ENCODE assay signal across 11 cellular contexts in genomic region chr12:104578453-104578852, GRCh38.
DNase-seq lines count a peak whose midpoint lies in the region; ATAC-seq and TF ChIP-seq lines count a peak whose summit lies in the region.
"Had no signal": no experiment of that assay in that cellular context is flagged by ENCODE, and none has a peak within 500 bp of the region (broad histone marks: within the 10 kb centered on the region; RNA-seq: fewer than 3 reads in every experiment).

No MANE protein-coding gene starts in this region.

- peaks cover 0 to 4% (median 4%) of the 10 kb centered on the region in 11 experiments; a peak in 9 of 22 replicates for H3K9me3 ChIP-seq in BLaER1 treated with 17β-estradiol and CSF1 and Interleukin-3, amounts not matched to agents 10 nM and 100 nM (replicated peaks in 1 of 11)
- no peaks in the 10 kb centered on the region for H3K9me3 ChIP-seq in tibial artery
- no peaks in the 10 kb centered on the region for H3K9me3 ChIP-seq in BE2C
- H3K9me3 ChIP-seq: prostate gland had no signal

- H3K27ac Mint-ChIP-seq in natural killer cell = peak overlapping the region; percentile 17 to 55

- H3K9ac ChIP-seq in BLaER1 treated with 17β-estradiol and CSF1 and Interleukin-3, amounts not matched to agents 10 nM and 100 nM = no peak overlapping the region

- H3K36me3 ChIP-seq in BLaER1 treated with 17β-estradiol and CSF1 and Interleukin-3, amounts not matched to agents 10 nM and 100 nM = peaks cover 0 to 20% (median 10%) of the 10 kb centered on the region in 11 experiments; a peak in 11 of 22 replicates
- H3K36me3 ChIP-seq in tibial artery = no peaks in the 10 kb centered on the region
- no peaks in the 10 kb centered on the region for H3K36me3 ChIP-seq in BE2C
- H3K36me3 ChIP-seq: cardiac muscle cell, prostate gland had no signal

- H3K4me3 Mint-ChIP-seq in natural killer cell = no peak overlapping the region

- no peaks in the 10 kb centered on the region for H3K9me3 Mint-ChIP-seq in natural killer cell

- H3K27me3 Mint-ChIP-seq in natural killer cell (ENCODE audit: low read depth in 2 of 2) = no peaks in the 10 kb centered on the region

- H3K4me1 Mint-ChIP-seq in natural killer cell = peaks cover 80 to 83% of the 10 kb centered on the region in 2 donors

- in situ Hi-C loops in astrocyte of the spinal cord (cut with HindIII; ENCODE audit: low sequenced_read_pairs) = no loop called here

- no peaks in the 10 kb centered on the region for H3K27me3 ChIP-seq in BLaER1 treated with 17β-estradiol and CSF1 and Interleukin-3, amounts not matched to agents 10 nM and 100 nM
- no peaks in the 10 kb centered on the region for H3K27me3 ChIP-seq in tibial artery
- no peaks in the 10 kb centered on the region for H3K27me3 ChIP-seq in BE2C
- H3K27me3 ChIP-seq: cardiac muscle cell had no signal

- peaks cover 85 to 88% (median 87%) of the 10 kb centered on the region in 10 experiments for H3K4me1 ChIP-seq in BLaER1 treated with 17β-estradiol and CSF1 and Interleukin-3, amounts not matched to agents 10 nM and 100 nM
- no peaks in the 10 kb centered on the region for H3K4me1 ChIP-seq in tibial artery
- H3K4me1 ChIP-seq in BE2C = peaks cover 32% of the 10 kb centered on the region
- H3K4me1 ChIP-seq: prostate gland had no signal

- peak overlapping the region; percentile 48 to 83 (median 69); a peak in 21 of 22 replicates for H3K4me2 ChIP-seq in BLaER1 treated with 17β-estradiol and CSF1 and Interleukin-3, amounts not matched to agents 10 nM and 100 nM

- CTCF ChIA-PET in RWPE1 (lab: Yijun Ruan, JAX) = no interaction called here

- POLR2A ChIA-PET in RWPE1 (lab: Yijun Ruan, JAX; ENCODE audit: low non-redundant PET) = no interaction called here

- no peak overlapping the region for H3K4me3 ChIP-seq in BLaER1 treated with 17β-estradiol and CSF1 and Interleukin-3, amounts not matched to agents 10 nM and 100 nM
- H3K4me3 ChIP-seq in astrocyte of the spinal cord (ENCODE audit: low read depth, low read length) (no peak overlapping the region), tibial artery (no peak overlapping the region), BE2C (ENCODE audit: low read depth, low read length) (no peak overlapping the region)
- H3K4me3 ChIP-seq: cardiac muscle cell, prostate gland had no signal

- intact Hi-C loops in natural killer cell (cut with micrococcal nuclease) (no loop called here), tibial artery (cut with DNase I; ENCODE audit: low total_unique reads) (no loop called here)

- TF ChIP-seq CTCF in astrocyte of the spinal cord (IDR thresholded peaks at IDR 0.05; ENCODE audit: low read depth, low read length) (no peak), natural killer cell (IDR thresholded peaks at IDR 0.05) (no peak), tibial artery (IDR thresholded peaks at IDR 0.05) (no peak), RWPE1 (conservative IDR thresholded peaks at IDR 0.05; ENCODE audit: low read depth) (no peak), BE2C (IDR thresholded peaks at IDR 0.05; ENCODE audit: low read depth, low read length) (no peak)

- peak overlapping the region in 6 of 11 experiments; percentile 16 to 58 (median 36); a peak in 9 of 22 replicates for H3K27ac ChIP-seq in BLaER1 treated with 17β-estradiol and CSF1 and Interleukin-3, amounts not matched to agents 10 nM and 100 nM
- H3K27ac ChIP-seq in tibial artery (no peak overlapping the region), RWPE1 (no peak overlapping the region)
- H3K27ac ChIP-seq: cardiac muscle cell, prostate gland, VCaP had no signal

- H3K36me3 Mint-ChIP-seq in natural killer cell = no peaks in the 10 kb centered on the region

- ATAC-seq in natural killer cell (no peak), HG03439 (IDR thresholded peaks at IDR 0.05; ENCODE audit: unreplicated experiment) (no peak)

- DNase-seq in HPDE6-E6E7 (ENCODE audit: extremely low spot score) (peak; percentile 17), astrocyte of the spinal cord (ENCODE audit: low read depth, low spot score) (peak; percentile 84), natural killer cell (no peak), tibial artery (no peak), RWPE1 (ENCODE audit: low spot score) (no peak), BE2C (no peak)

- peaks cover 32 to 86% (median 81%) of the 10 kb centered on the region in 11 experiments; a peak in 21 of 22 replicates for H4K20me1 ChIP-seq in BLaER1 treated with 17β-estradiol and CSF1 and Interleukin-3, amounts not matched to agents 10 nM and 100 nM

Comparison
In these comparisons a context has a peak if more than half of its experiments do, and no peak if none do; other contexts are left out.
1. H3K27ac ChIP-seq: peak in BLaER1 treated with 17β-estradiol and CSF1 and Interleukin-3, amounts not matched to agents 10 nM and 100 nM (6 of 11); none in tibial artery (0 of 2) and RWPE1 (single experiment).
2. DNase-seq: peak in HPDE6-E6E7 (single experiment) and astrocyte of the spinal cord (single experiment); none in natural killer cell (single experiment), tibial artery (0 of 2), RWPE1 (single experiment) and BE2C (single experiment).